Comparison of ENCODE assay signal across 20 cellular contexts in genomic region chr2:198973785-198974184, GRCh38.
DNase-seq lines count a peak whose midpoint lies in the region; TF ChIP-seq lines count a peak whose summit lies in the region.
"Had no signal": no experiment of that assay in that cellular context is flagged by ENCODE, and none has a peak within 500 bp of the region (broad histone marks: within the 10 kb centered on the region; RNA-seq: fewer than 3 reads in every experiment).

No MANE protein-coding gene starts in this region.

- H3K4me2 ChIP-seq in MM.1S (ENCODE audit: low read depth, low read length) (peak overlapping the region; percentile 60; the same call in 1 of the 2 replicates), OCI-LY7 (ENCODE audit: low read length) (no peak overlapping the region)
- H3K4me2 ChIP-seq: BLaER1 treated with 17β-estradiol and CSF1 and Interleukin-3, amounts not matched to agents 10 nM and 100 nM had no signal

- no peaks in the 10 kb centered on the region for H3K9me3 ChIP-seq in MM.1S (replicated peaks; ENCODE audit: insufficient read depth, low read length)
- H3K9me3 ChIP-seq in OCI-LY7 (ENCODE audit: low read length), result peaks cover 39% of the 10 kb centered on the region
- peaks cover 6 to 9% of the 10 kb centered on the region in 2 donors for H3K9me3 ChIP-seq in transverse colon
- H3K9me3 ChIP-seq: BE2C had no signal

- H3F3A ChIP-seq in MM.1S (ENCODE audit: insufficient read depth, low read length), result peaks cover 12% of the 10 kb centered on the region

- DNase-seq in MM.1S (peak; percentile 84), OCI-LY7 (ENCODE audit: low spot score) (peak; percentile 13), choroid plexus epithelial cell (ENCODE audit: low read depth) (peak; percentile 1), fibroblast of the conjunctiva (ENCODE audit: low read depth) (peak; percentile 0), transverse colon (no peak), RKO (ENCODE audit: low spot score) (no peak), SHP77 treated with DMSO at 0.1 percent for 48 hours (lab: John Stamatoyannopoulos, UW) (no peak), DMS 273 (lab: John Stamatoyannopoulos, UW; ENCODE audit: unreplicated experiment) (no peak)
- DNase-seq: BE2C; Calu3; CD4-positive, alpha-beta T cell; CD8-positive, alpha-beta memory T cell; COR-L47; DMS153; DND-41; GM23248; H7; HCEC 1CT had no signal

- H3K4me1 ChIP-seq in MM.1S (ENCODE audit: low read length) (peaks cover 23% of the 10 kb centered on the region), OCI-LY7 (ENCODE audit: insufficient read depth, low read length, poor library complexity, severe bottlenecking) (peaks cover 6% of the 10 kb centered on the region), transverse colon (peaks cover 0 to 9% (median 4%) of the 10 kb centered on the region in 4 donors)
- H3K4me1 ChIP-seq: BE2C; BLaER1 treated with 17β-estradiol and CSF1 and Interleukin-3, amounts not matched to agents 10 nM and 100 nM had no signal

- no peaks in the 10 kb centered on the region for H3K79me2 ChIP-seq in MM.1S (ENCODE audit: low read length)
- H3K79me2 ChIP-seq in OCI-LY7 (ENCODE audit: insufficient read depth, low read depth, low read length), result no peaks in the 10 kb centered on the region

- intact Hi-C loops in OCI-LY7 (cut with micrococcal nuclease; ENCODE audit: unreplicated experiment), result no loop called here
- intact Hi-C loops in transverse colon (cut with DNase I; ENCODE audit: low total_unique reads), result no loop called here

- no TSS peak for BruUV-seq in OCI-LY7 (replicated peaks; lab: Mats Ljungman, UMichigan)

- H3K27ac ChIP-seq in MM.1S (ENCODE audit: low read length), result peak overlapping the region; percentile 81; the same call in 1 of the 2 replicates
- no peak overlapping the region for H3K27ac ChIP-seq in OCI-LY7 (ENCODE audit: low read depth, low read length, poor library complexity, severe bottlenecking)
- no peak overlapping the region for H3K27ac ChIP-seq in transverse colon
- H3K27ac ChIP-seq: 22Rv1; BLaER1 treated with 17β-estradiol and CSF1 and Interleukin-3, amounts not matched to agents 10 nM and 100 nM; GM23248 had no signal

- no peak overlapping the region for H3K4me3 ChIP-seq in MM.1S (ENCODE audit: low read length)
- no peak overlapping the region for H3K4me3 ChIP-seq in OCI-LY7 (ENCODE audit: low read depth, low read length, poor library complexity, severe bottlenecking)
- no peak overlapping the region for H3K4me3 ChIP-seq in choroid plexus epithelial cell (ENCODE audit: low read depth, low read length)
- no peak overlapping the region for H3K4me3 ChIP-seq in transverse colon
- H3K4me3 ChIP-seq: BLaER1 treated with 17β-estradiol and CSF1 and Interleukin-3, amounts not matched to agents 10 nM and 100 nM; GM23248 had no signal

- H3K9me2 ChIP-seq in MM.1S (replicated peaks; ENCODE audit: insufficient read depth, low read length) (no peaks in the 10 kb centered on the region), OCI-LY7 (ENCODE audit: insufficient read depth, low read length) (no peaks in the 10 kb centered on the region)

- no peaks in the 10 kb centered on the region for H4K20me1 ChIP-seq in MM.1S (ENCODE audit: insufficient read depth, low read length)
- H4K20me1 ChIP-seq in OCI-LY7 (ENCODE audit: insufficient read depth, low read length), result no peaks in the 10 kb centered on the region
- H4K20me1 ChIP-seq: BLaER1 treated with 17β-estradiol and CSF1 and Interleukin-3, amounts not matched to agents 10 nM and 100 nM had no signal

- no peak for TF ChIP-seq POLR2A in transverse colon (IDR thresholded peaks at IDR 0.05)

- no peak overlapping the region for H3K9ac ChIP-seq in MM.1S (ENCODE audit: low read length)
- H3K9ac ChIP-seq: BLaER1 treated with 17β-estradiol and CSF1 and Interleukin-3, amounts not matched to agents 10 nM and 100 nM; GM23248 had no signal

- peak overlapping the region; percentile 21; the same call in 1 of the 2 replicates for H2AFZ ChIP-seq in MM.1S (ENCODE audit: low read length)
- no peak overlapping the region for H2AFZ ChIP-seq in OCI-LY7 (ENCODE audit: low read length)
- H2AFZ ChIP-seq: GM23248 had no signal

- in situ Hi-C loops in transverse colon (cut with MboI; ENCODE audit: low pct_ligation_motif_present in 1 of 4, low pct_unique_long_range_greater_than_20kb in 1 of 4, low sequenced_read_pairs in 3 of 4), result no loop called here

- H3K36me3 ChIP-seq in MM.1S (replicated peaks; ENCODE audit: insufficient read depth, low read length) (no peaks in the 10 kb centered on the region), OCI-LY7 (ENCODE audit: insufficient read depth, low read length) (no peaks in the 10 kb centered on the region; the same call in 1 of the 2 replicates), transverse colon (no peaks in the 10 kb centered on the region)
- H3K36me3 ChIP-seq: BE2C; BLaER1 treated with 17β-estradiol and CSF1 and Interleukin-3, amounts not matched to agents 10 nM and 100 nM had no signal

- no peak for TF ChIP-seq EP300 in transverse colon (IDR thresholded peaks at IDR 0.05; ENCODE audit: low read depth)

- TF ChIP-seq CTCF in MM.1S (IDR thresholded peaks at IDR 0.05; ENCODE audit: low read length), result no peak
- TF ChIP-seq CTCF in OCI-LY7 (conservative IDR thresholded peaks at IDR 0.05; ENCODE audit: low read length), result no peak
- TF ChIP-seq CTCF in choroid plexus epithelial cell (conservative IDR thresholded peaks at IDR 0.05; ENCODE audit: low read depth, low read length), result no peak
- TF ChIP-seq CTCF in transverse colon (IDR thresholded peaks at IDR 0.05), result no peak

- WGBS in transverse colon (ENCODE audit: low coverage in 1 of 2), 2 donors, result 64% methylated on average over 2 of the region's 2 CpGs; no CpG with 5 or more reads in 1 of the 2 donors

- POLR2A ChIA-PET in OCI-LY7 (lab: Charles Lee), result interaction anchor here (0.7 kb wide), 1 partner anchor 86 kb away, joined by 3 read pairs; no protein-coding TSS in a partner anchor

- H3K27me3 ChIP-seq in MM.1S (replicated peaks; ENCODE audit: insufficient read depth, low read length), result no peaks in the 10 kb centered on the region
- H3K27me3 ChIP-seq in transverse colon, result no peaks in the 10 kb centered on the region
- H3K27me3 ChIP-seq: BE2C; BLaER1 treated with 17β-estradiol and CSF1 and Interleukin-3, amounts not matched to agents 10 nM and 100 nM had no signal

- CTCF ChIA-PET in OCI-LY7 (lab: Charles Lee; ENCODE audit: unreplicated experiment), result no interaction called here

Comparison
In these comparisons a context has a peak if more than half of its experiments do, and no peak if none do; other contexts are left out.
1. DNase-seq: peak in MM.1S (single experiment), OCI-LY7 (single experiment), choroid plexus epithelial cell (single experiment) and fibroblast of the conjunctiva (single experiment); none in transverse colon (single experiment), RKO (single experiment), SHP77 treated with DMSO at 0.1 percent for 48 hours (single experiment) and DMS 273 (single experiment).